Comparison of ENCODE assay signal across 33 cellular contexts in the genomic region with DNA sequence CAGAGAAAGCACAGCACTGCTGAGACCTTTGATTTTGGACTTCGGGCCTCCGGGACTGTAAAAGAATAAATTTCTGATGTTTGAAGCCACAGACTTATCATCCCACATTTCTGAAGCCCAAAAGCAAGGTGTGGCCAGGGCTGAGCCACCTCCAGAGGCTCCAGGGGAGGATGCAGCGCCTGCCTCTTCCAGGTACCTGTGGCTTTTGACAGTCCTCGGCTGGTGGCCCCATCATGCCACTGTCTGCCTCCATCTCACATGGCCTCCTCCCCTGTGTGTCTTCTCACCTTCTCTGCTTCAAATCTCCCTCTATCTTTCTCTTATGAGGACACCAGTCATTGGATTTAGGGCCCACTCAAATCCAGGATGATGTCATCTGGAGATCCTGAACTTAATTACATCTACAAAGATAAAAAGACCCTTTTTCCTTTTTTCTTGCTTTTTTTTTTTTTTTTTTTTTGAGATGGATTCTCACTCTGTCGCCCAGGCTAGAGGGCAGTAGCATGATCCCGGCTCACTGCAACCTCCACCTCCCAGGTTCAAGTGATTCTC. TPM values are rescaled to one million over a fixed set of nuclear protein-coding genes. Genes with fewer than 3 reads are reported as not detected.
"Had no signal": no experiment of that assay in that cellular context is flagged by ENCODE, and none has a peak within 500 bp of the region (broad histone marks: within the 10 kb centered on the region; RNA-seq: fewer than 3 reads in every experiment).

No MANE protein-coding gene starts in this region.

- H3K9me3 ChIP-seq: adrenal gland, body of pancreas, esophagus squamous epithelium had no signal

- H3K4me1 ChIP-seq: adrenal gland, body of pancreas, esophagus squamous epithelium had no signal

- H3K36me3 ChIP-seq: adrenal gland, esophagus squamous epithelium had no signal

- ATAC-seq: activated CD4-positive, alpha-beta T cell treated with anti-CD3 and anti-CD28 coated beads for 36 hours; activated CD8-positive, alpha-beta memory T cell treated with anti-CD3 and anti-CD28 coated beads, Interleukin-2, amount 10 ng/mL, durations not matched to agents 7 days and 5 days; activated CD8-positive, alpha-beta T cell treated with anti-CD3 and anti-CD28 coated beads, Interleukin-2, amount 10 ng/mL, durations not matched to agents 7 days and 5 days; activated naive CD8-positive, alpha-beta T cell treated with anti-CD3 and anti-CD28 coated beads, Interleukin-2, amount 50 U/mL, for 24 hours; body of pancreas had no signal

- H3K4me3 ChIP-seq: adrenal gland, body of pancreas, esophagus squamous epithelium had no signal

- DNase-seq: activated CD4-positive, alpha-beta memory T cell treated with anti-CD3 and anti-CD28 coated beads for 36 hours; activated CD4-positive, alpha-beta T cell treated with anti-CD3 and anti-CD28 coated beads for 36 hours; activated CD4-positive, alpha-beta T cell treated with anti-CD3 and anti-CD28 coated beads, Interleukin-2, amount 10 ng/mL, durations not matched to agents 24 days and 14 days; activated CD4-positive, CD25-positive, alpha-beta regulatory T cell; activated CD4-positive, CD25-positive, alpha-beta regulatory T cell treated with anti-CD3 and anti-CD28 coated beads, Interleukin-2, amount 50 U/mL, for 72 hours; activated CD8-positive, alpha-beta memory T cell treated with anti-CD3 and anti-CD28 coated beads, Interleukin-2, amount 10 ng/mL, durations not matched to agents 7 days and 5 days; activated CD8-positive, alpha-beta memory T cell treated with anti-CD3 and anti-CD28 coated beads, Interleukin-2, amount 50 U/mL, for 4 hours; activated CD8-positive, alpha-beta T cell treated with anti-CD3 and anti-CD28 coated beads, Interleukin-2, amount 10 ng/mL, durations not matched to agents 7 days and 5 days; activated effector memory CD4-positive, alpha-beta T cell treated with anti-CD3 and anti-CD28 coated beads, Interleukin-2, amount 50 U/mL, for 16 hours; activated naive CD4-positive, alpha-beta T cell treated with anti-CD3 and anti-CD28 coated beads for 36 hours; activated naive CD8-positive, alpha-beta T cell treated with anti-CD3 and anti-CD28 coated beads for 36 hours; activated naive CD8-positive, alpha-beta T cell treated with anti-CD3 and anti-CD28 coated beads, Interleukin-2, amount 50 U/mL, for 24 hours; activated T-cell treated with anti-CD3 and anti-CD28 coated beads, Interleukin-2, amount 50 U/mL, for 1 hour; activated T-cell treated with anti-CD3 and anti-CD28 coated beads, Interleukin-2, amount 50 U/mL, for 48 hours; adrenal gland; amygdala; aorta; body of pancreas; caudate nucleus; effector CD8-positive, alpha-beta T cell; esophagus squamous epithelium; glutamatergic neuron; T-helper 2 cell had no signal

- H3K27ac ChIP-seq: adrenal gland, body of pancreas, epithelial cell of prostate, esophagus squamous epithelium had no signal

- H3K27me3 ChIP-seq: adrenal gland, body of pancreas had no signal

RNA-seq across cellular contexts. Expression of gene GSC, which starts 15.4 kb away (rescaled TPM):
- total RNA-seq: activated CD4-positive, alpha-beta memory T cell treated with anti-CD3 and anti-CD28 coated beads for 36 hours; activated CD4-positive, alpha-beta T cell treated with anti-CD3 and anti-CD28 coated beads for 36 hours; activated CD4-positive, alpha-beta T cell treated with anti-CD3 and anti-CD28 coated beads, Interleukin-2, amount 10 ng/mL, durations not matched to agents 24 days and 14 days; activated CD8-positive, alpha-beta memory T cell treated with anti-CD3 and anti-CD28 coated beads for 36 hours; activated CD8-positive, alpha-beta T cell treated with anti-CD3 and anti-CD28 coated beads, Interleukin-2, amount 10 ng/mL, durations not matched to agents 7 days and 5 days; activated naive CD4-positive, alpha-beta T cell treated with anti-CD3 and anti-CD28 coated beads for 36 hours; activated naive CD8-positive, alpha-beta T cell treated with anti-CD3 and anti-CD28 coated beads for 36 hours; activated T-helper 1 cell treated with anti-CD3 and anti-CD28 coated beads, Interleukin-12 subunit alpha, Interleukin-12 subunit beta, Interleukin-2, Interleukin-4 antibody, amounts not matched to agents 30 ng/mL and 10 ng/mL and 1 ng/mL, durations not matched to agents 14 hours and 24 hours and 36 hours; activated T-helper 2 cell treated with anti-CD3 and anti-CD28 coated beads, Interferon-gamma antibody, Interleukin-2, Interleukin-4, amounts not matched to agents 10 μg/mL and 5 μg/mL and 100 μg/mL, durations not matched to agents 14 hours and 24 hours and 36 hours; chondrocyte; dermis microvascular lymphatic vessel endothelial cell; endothelial cell of umbilical vein; fibroblast of villous mesenchyme; frontal cortex; T-helper 1 cell treated with Interleukin-12 subunit alpha and Interleukin-12 subunit beta and Interleukin-4 antibody, amounts not matched to agents 30 ng/mL and 1 ng/mL, for 36 hours had no signal
- polyA plus RNA-seq: aorta, endothelial cell of umbilical vein had no signal
